ENCODE assay signal across 7 cellular contexts in the genomic region with DNA sequence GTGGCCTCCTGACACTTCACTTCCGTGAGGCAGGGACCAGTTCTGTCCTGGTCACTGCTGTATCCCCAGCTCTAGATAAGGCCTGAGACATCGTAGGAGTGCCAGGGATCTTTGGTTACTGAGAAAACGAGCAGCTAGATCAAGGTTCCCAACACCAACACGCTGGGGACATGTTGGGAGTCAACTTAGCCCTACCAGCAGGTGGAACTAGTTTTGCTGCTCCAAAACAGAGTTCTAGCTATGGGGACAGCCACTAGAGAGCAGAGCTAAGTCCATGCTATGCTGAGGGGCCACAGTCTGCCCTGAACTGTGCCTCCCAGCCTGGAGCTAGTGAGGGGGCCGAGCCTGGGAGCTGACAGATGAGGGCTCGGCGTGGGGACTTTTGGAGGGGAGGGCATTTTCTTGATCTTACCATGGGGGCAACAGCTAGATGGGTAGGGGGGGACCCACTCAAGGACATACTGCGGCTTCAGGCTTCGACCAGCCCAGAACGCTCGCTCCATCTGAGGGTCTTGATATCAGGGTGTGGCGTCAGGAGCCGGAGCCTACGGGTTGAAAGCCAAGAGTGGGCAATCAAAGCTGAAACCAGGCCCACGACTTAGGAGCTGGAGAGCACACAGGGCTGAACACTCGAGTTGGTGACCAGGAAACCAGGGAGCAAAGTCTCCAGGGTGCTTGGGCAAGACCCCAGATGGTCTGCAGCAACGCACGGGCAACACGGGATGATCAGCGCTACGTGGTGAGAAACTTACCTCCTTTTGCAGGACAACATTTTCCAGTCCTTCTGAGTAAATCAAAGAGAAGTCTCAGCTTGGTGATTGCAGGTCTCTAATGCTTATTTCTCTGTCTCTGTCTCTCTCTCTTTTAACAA. TPM values are rescaled to one million over a fixed set of nuclear protein-coding genes. Genes with fewer than 3 reads are reported as not detected.
A peak's percentile ranks its signal among the peaks of the same experiment; 100 is the strongest.
DNase-seq lines count a peak whose midpoint lies in the region; ATAC-seq and TF ChIP-seq lines count a peak whose summit lies in the region.

No MANE protein-coding gene starts in this region.

- DNase-seq in GM10266 (ENCODE audit: extremely low spot score) (no peak), ascending aorta (ENCODE audit: low spot score in 2 of 2) (no peak), HuH-7.5 (ENCODE audit: low spot score) (no peak), NCI-H2227 (lab: John Stamatoyannopoulos, UW; ENCODE audit: unreplicated experiment) (no peak)
- no peak for DNase-seq in naive thymus-derived CD8-positive, alpha-beta T cell

- H3K36me3 Mint-ChIP-seq in naive thymus-derived CD8-positive, alpha-beta T cell = peaks cover 15 to 27% (median 18%) of the 10 kb centered on the region in 3 donors

- H3K4me3 ChIP-seq in ascending aorta = no peak overlapping the region

- no peak for ATAC-seq in naive thymus-derived CD8-positive, alpha-beta T cell
- ATAC-seq in GM18870 (IDR thresholded peaks at IDR 0.05; ENCODE audit: unreplicated experiment) = no peak

- peak; percentile 51 for TF ChIP-seq CTCF in GM10266 (IDR thresholded peaks at IDR 0.05; ENCODE audit: control insufficient read depth, insufficient read depth, low read depth, missing control alignments)
- peak; percentile 10; the same call in 1 of the 2 replicates for TF ChIP-seq CTCF in LNCAP (IDR thresholded peaks at IDR 0.05)
- TF ChIP-seq CTCF in ascending aorta (IDR thresholded peaks at IDR 0.05) = no peak

- intact Hi-C loops in ascending aorta (cut with DNase I) = loop anchor here (5.0 kb wide), 2 partner anchors 340 to 455 kb away; no protein-coding TSS in a partner anchor

- H3K4me1 Mint-ChIP-seq in naive thymus-derived CD8-positive, alpha-beta T cell = peaks cover 20 to 41% (median 38%) of the 10 kb centered on the region in 4 donors

- POLR2A ChIA-PET in naive thymus-derived CD8-positive, alpha-beta T cell (lab: Charles Lee) = interaction anchor here (0.6 to 4.8 kb wide), 6 partner anchors 12 to 101 kb away, joined by 3 to 51 read pairs (median 8); a partner anchor contains a TSS

- peaks cover 0 to 5% of the 10 kb centered on the region in 2 donors for H3K36me3 ChIP-seq in ascending aorta

- H3K9me3 Mint-ChIP-seq in naive thymus-derived CD8-positive, alpha-beta T cell = peaks cover 0 to 15% (median 7%) of the 10 kb centered on the region in 9 donors

- peak overlapping the region; percentile 80 to 97 (median 91) for H3K27ac Mint-ChIP-seq in naive thymus-derived CD8-positive, alpha-beta T cell

- H3K27me3 Mint-ChIP-seq in naive thymus-derived CD8-positive, alpha-beta T cell = no peaks in the 10 kb centered on the region

- peak overlapping the region; percentile 19 to 50 for H3K27ac ChIP-seq in ascending aorta

- H3K27me3 ChIP-seq in ascending aorta = no peaks in the 10 kb centered on the region

- peak overlapping the region; percentile 51 to 82 (median 75) for H3K4me3 Mint-ChIP-seq in naive thymus-derived CD8-positive, alpha-beta T cell

- H3K4me1 ChIP-seq in ascending aorta = peaks cover 0 to 3% of the 10 kb centered on the region in 2 donors

- peaks cover 5 to 10% of the 10 kb centered on the region in 2 donors for H3K9me3 ChIP-seq in ascending aorta

RNA-seq across cellular contexts. Expression of a gene that starts 13.4 kb away (rescaled TPM):
- 3.2 TPM for total RNA-seq in ascending aorta
- total RNA-seq in naive thymus-derived CD8-positive, alpha-beta T cell = 10 to 100 TPM; 38.3 to 42.8 TPM
- 10 to 100 TPM; 31.1 to 50.4 (median 34.4) TPM for polyA plus RNA-seq in naive thymus-derived CD8-positive, alpha-beta T cell

RNA-seq across cellular contexts. Expression of a gene that starts 25.7 kb away (rescaled TPM):
- 3.8 TPM for total RNA-seq in ascending aorta
- under 1 TPM; 0.08 to 0.49 TPM for total RNA-seq in naive thymus-derived CD8-positive, alpha-beta T cell
- polyA plus RNA-seq in naive thymus-derived CD8-positive, alpha-beta T cell = under 1 TPM in 2 of 3 donors, not detected in 1; 0.33 to 0.51 TPM

Comparison
In these comparisons a context has a peak if more than half of its experiments do, and no peak if none do; other contexts are left out.
1. CTCF ChIP-seq: peak in GM10266 (single experiment) and LNCAP (single experiment); none in ascending aorta (0 of 3).